8 cellular contexts compared by ENCODE assay signal in the genomic region with DNA sequence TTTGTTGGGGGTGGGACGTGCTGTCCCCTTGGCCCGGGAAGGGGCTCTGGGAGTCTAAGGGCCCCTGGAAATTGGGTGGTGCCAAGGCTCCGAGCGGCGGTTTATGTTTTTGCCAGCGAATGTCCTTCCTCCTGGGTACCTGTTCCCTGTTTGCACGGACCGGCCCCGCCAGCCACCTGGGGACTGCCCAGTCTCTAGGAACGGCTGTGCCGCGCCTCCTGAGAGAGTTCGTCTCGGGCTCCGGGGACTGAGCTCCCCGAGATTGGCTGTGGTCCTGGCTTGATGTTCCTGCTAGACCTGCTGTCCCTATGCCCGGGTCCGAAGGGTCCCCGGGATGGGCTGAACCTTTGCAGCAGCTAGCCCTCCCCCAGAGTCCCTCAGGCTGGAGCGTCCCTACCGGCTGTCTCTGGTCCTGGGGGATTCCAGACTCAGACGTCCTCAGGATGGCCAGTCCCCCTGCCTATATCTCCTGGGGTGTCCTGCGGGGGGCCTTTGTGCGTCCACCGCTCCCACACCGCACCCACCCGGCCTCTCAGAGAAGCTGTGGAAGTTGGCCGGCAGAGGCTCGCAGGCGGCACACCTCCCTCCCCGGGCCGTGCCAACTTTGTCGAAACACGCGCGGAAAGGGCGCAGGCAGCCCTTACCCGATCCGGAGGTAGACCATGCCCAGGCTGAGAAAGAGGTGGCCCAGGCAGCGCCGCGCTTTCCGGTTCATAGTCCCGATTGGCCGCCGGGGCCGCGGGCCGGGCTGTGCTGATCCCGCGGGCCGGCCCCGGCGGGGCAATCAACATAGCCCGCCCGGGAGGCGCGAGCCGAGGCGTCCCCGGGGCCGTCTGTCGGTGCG. TPM values are rescaled to one million over a fixed set of nuclear protein-coding genes. Genes with fewer than 3 reads are reported as not detected.
DNase-seq lines count a peak whose midpoint lies in the region; ATAC-seq, FAIRE-seq and TF ChIP-seq lines count a peak whose summit lies in the region.
"Had no signal": no experiment of that assay in that cellular context is flagged by ENCODE, and none has a peak within 500 bp of the region (broad histone marks: within the 10 kb centered on the region; RNA-seq: fewer than 3 reads in every experiment).

No MANE protein-coding gene starts in this region.

- dilution Hi-C loops in keratinocyte (cut with MboI; ENCODE audit: extremely low pct_ligation_motif_present, low sequenced_read_pairs) = no loop called here

- peak overlapping the region; percentile 67 to 81 (median 72) for H3K4me3 ChIP-seq in keratinocyte (ENCODE audit: control insufficient read depth in 2 of 3, extremely low read depth in 1 of 3, insufficient read depth in 2 of 3, low read depth in 1 of 3, low read length in 3 of 3)

- TF ChIP-seq CTCF in keratinocyte (optimal IDR thresholded peaks at IDR 0.05 in 1 of 3, IDR thresholded peaks at IDR 0.05 in 1 of 3, conservative IDR thresholded peaks at IDR 0.05 in 1 of 3; ENCODE audit: extremely low read depth in 1 of 3, insufficient read depth in 2 of 3, low read length in 3 of 3) = no peak

- H3K9me3 Mint-ChIP-seq in activated naive CD4-positive, alpha-beta T cell treated with anti-CD3 and anti-CD28 coated beads, Interleukin-2, amount 50 U/mL, for 72 hours = no peaks in the 10 kb centered on the region

- FAIRE-seq in keratinocyte (lab: Jason Lieb, UNC) = no peak

- H3K9ac ChIP-seq in keratinocyte (ENCODE audit: control insufficient read depth, extremely low read depth, insufficient read depth, low read length) = peak overlapping the region; percentile 80

- peak overlapping the region; percentile 62 for H3K4me2 ChIP-seq in keratinocyte (ENCODE audit: control insufficient read depth, extremely low read depth, insufficient read depth, low read depth, low read length)

- peaks cover 13% of the 10 kb centered on the region for H3K4me1 ChIP-seq in keratinocyte (ENCODE audit: control insufficient read depth, extremely low read depth, insufficient read depth, low read length)

- no peak for TF ChIP-seq EP300 in Ishikawa (IDR thresholded peaks at IDR 0.05; ENCODE audit: borderline replicate concordance)

- no peaks in the 10 kb centered on the region for H3K9me1 ChIP-seq in keratinocyte (ENCODE audit: control insufficient read depth, extremely low read depth, insufficient read depth, low read length)

- H3K27ac ChIP-seq in keratinocyte (ENCODE audit: control insufficient read depth, insufficient read depth, low read length) = peak overlapping the region; percentile 52
- H3K27ac ChIP-seq: right lobe of liver had no signal

- H3K27me3 ChIP-seq in keratinocyte (ENCODE audit: control insufficient read depth, extremely low read depth, insufficient read depth, low read length) = peaks cover 4% of the 10 kb centered on the region

- TF ChIP-seq RAD21 in Ishikawa (IDR thresholded peaks at IDR 0.05; ENCODE audit: low read depth) = no peak

- peaks cover 55% of the 10 kb centered on the region for H3K79me2 ChIP-seq in keratinocyte (ENCODE audit: control insufficient read depth, insufficient read depth, low read length)

- DNase-seq in activated naive CD4-positive, alpha-beta T cell treated with anti-CD3 and anti-CD28 coated beads, Interleukin-2, amount 50 U/mL, for 72 hours (ENCODE audit: low spot score in 2 of 2) = peak; percentile 41 to 55
- no peak for DNase-seq in keratinocyte (ENCODE audit: low read depth, low spot score)
- peak; percentile 13 for DNase-seq in stimulated activated naive CD4-positive, alpha-beta T cell treated with Interleukin-2 at 50 U/mL for 16 hours (lab: John Stamatoyannopoulos, UW)
- DNase-seq: right lobe of liver had no signal

- peak; percentile 42 to 52 for ATAC-seq in activated naive CD4-positive, alpha-beta T cell treated with anti-CD3 and anti-CD28 coated beads, Interleukin-2, amount 50 U/mL, for 72 hours
- ATAC-seq in GM21723 (IDR thresholded peaks at IDR 0.05; ENCODE audit: unreplicated experiment) = no peak
- ATAC-seq in HG03378 (IDR thresholded peaks at IDR 0.05; ENCODE audit: unreplicated experiment) = no peak
- no peak for ATAC-seq in HG03354 (IDR thresholded peaks at IDR 0.05; ENCODE audit: poor library complexity, severe bottlenecking, unreplicated experiment)

- peaks cover 12 to 15% of the 10 kb centered on the region in 2 experiments for H3K36me3 ChIP-seq in keratinocyte (ENCODE audit: control insufficient read depth in 2 of 2, extremely low read depth in 1 of 2, insufficient read depth in 2 of 2, low read length in 2 of 2)
- H3K36me3 ChIP-seq: right lobe of liver had no signal

- H3K36me3 Mint-ChIP-seq in activated naive CD4-positive, alpha-beta T cell treated with anti-CD3 and anti-CD28 coated beads, Interleukin-2, amount 50 U/mL, for 72 hours = no peaks in the 10 kb centered on the region

- peaks cover 5% of the 10 kb centered on the region for H4K20me1 ChIP-seq in keratinocyte (ENCODE audit: control insufficient read depth, extremely low read depth, insufficient read depth, low read length)

- H2AFZ ChIP-seq in keratinocyte (ENCODE audit: control insufficient read depth, low read length) = no peak overlapping the region

- no peak overlapping the region for H3K27ac Mint-ChIP-seq in activated naive CD4-positive, alpha-beta T cell treated with anti-CD3 and anti-CD28 coated beads, Interleukin-2, amount 50 U/mL, for 72 hours

- H3K9me3 ChIP-seq in keratinocyte (ENCODE audit: control insufficient read depth, low read depth, low read length) = no peaks in the 10 kb centered on the region
- H3K9me3 ChIP-seq: right lobe of liver had no signal

TF ChIP-seq in Ishikawa, 13 proteins besides CTCF, POLR2A, EP300 and RAD21:
- TF ChIP-seq CEBPB (IDR thresholded peaks at IDR 0.05) = no peak
- TF ChIP-seq TAF1 (IDR thresholded peaks at IDR 0.05; ENCODE audit: low read depth) = peak; percentile 44; the same call in 1 of the 2 replicates
- 0 out of 2 replicates have a peak, but pooled peaks have one; percentile 5 for TF ChIP-seq TEAD4 (IDR thresholded peaks at IDR 0.05)

RNA-seq across cellular contexts. Expression of a gene that starts 0.5 kb away (rescaled TPM):
- total RNA-seq in activated naive CD4-positive, alpha-beta T cell treated with anti-CD3 and anti-CD28 coated beads, Interleukin-2, amount 50 U/mL, for 72 hours = under 1 TPM; 0.06 to 0.14 TPM
- polyA plus RNA-seq in keratinocyte = 13.0 to 36.7 TPM (median 20.3 TPM) in 3 replicates
- 5.5 TPM for polyA plus RNA-seq in keratinocyte (2011; ENCODE audit: low read depth)
- polyA plus RNA-seq in keratinocyte (2011; cell fraction: cytosol; rRNA removed) = 16.2 and 26.7 TPM in 2 replicates
- polyA plus RNA-seq in keratinocyte (2011; cell fraction: nucleus; rRNA removed) = 26.3 and 31.8 TPM in 2 replicates
- 8.2 and 51.3 TPM in 2 replicates for polyA plus RNA-seq in keratinocyte (2012; ENCODE audit: low replicate concordance)
- polyA minus RNA-seq in keratinocyte = 17.3 to 89.8 TPM (median 32.9 TPM) in 3 replicates
- polyA minus RNA-seq in keratinocyte (2011; cell fraction: cytosol; rRNA and poly(A)+ RNA removed) = 39.5 TPM
- 30.3 and 32.0 TPM in 2 replicates for polyA minus RNA-seq in keratinocyte (2011; cell fraction: nucleus; rRNA and poly(A)+ RNA removed)
- total RNA-seq: right lobe of liver had no signal

Comparison
In these comparisons a context has a peak if more than half of its experiments do, and no peak if none do; other contexts are left out.
1. ATAC-seq: peak in activated naive CD4-positive, alpha-beta T cell treated with anti-CD3 and anti-CD28 coated beads, Interleukin-2, amount 50 U/mL, for 72 hours (2 of 2); none in GM21723 (single experiment), HG03378 (single experiment) and HG03354 (single experiment).